In the genomic region with DNA sequence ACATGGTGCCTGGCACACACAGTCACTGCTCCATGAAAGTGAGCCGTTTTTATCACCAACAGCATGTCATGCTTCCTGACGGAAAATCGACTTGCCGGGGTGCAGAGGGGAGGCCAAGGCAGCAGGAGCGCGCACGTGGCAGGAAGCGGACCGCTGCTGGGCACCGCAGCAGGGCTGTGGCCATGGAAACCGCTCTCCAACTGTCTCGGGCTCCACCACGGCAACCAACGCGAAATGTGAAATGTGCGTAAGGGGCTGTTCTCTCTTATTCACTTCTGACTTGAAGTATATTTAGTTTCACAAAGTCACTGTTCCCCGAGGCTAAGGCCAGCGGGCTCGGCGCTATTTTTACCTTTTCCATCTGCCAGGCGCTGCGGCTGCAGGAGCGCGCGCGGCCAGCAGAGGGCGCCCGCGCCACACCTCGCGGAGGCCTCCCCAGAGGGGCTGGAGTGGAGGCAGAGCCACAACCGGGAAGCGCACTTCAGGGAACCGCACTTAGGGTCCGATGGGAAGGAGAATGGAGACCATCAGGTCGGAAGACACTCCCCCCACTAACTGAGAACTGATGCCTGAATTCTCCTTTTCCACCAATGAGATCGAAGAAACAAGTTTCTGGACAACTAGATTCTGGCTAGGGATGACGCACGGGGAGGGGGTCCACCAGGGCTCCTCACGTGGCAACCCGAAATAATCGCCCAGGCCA, we compare ENCODE assay signal across 9 cellular contexts. TPM values are rescaled to one million over a fixed set of nuclear protein-coding genes. Genes with fewer than 3 reads are reported as not detected.
A peak's percentile ranks its signal among the peaks of the same experiment; 100 is the strongest.
DNase-seq lines count a peak whose midpoint lies in the region; TF ChIP-seq lines count a peak whose summit lies in the region.
"Had no signal": no experiment of that assay in that cellular context is flagged by ENCODE, and none has a peak within 500 bp of the region (broad histone marks: within the 10 kb centered on the region; RNA-seq: fewer than 3 reads in every experiment).

No MANE protein-coding gene starts in this region.

- H3K9me3 Mint-ChIP-seq in nephron progenitor cell, result no peaks in the 10 kb centered on the region

- no peak overlapping the region for H3K27ac ChIP-seq in testis

- H3K36me3 ChIP-seq in testis (ENCODE audit: low read depth, missing control alignments), result no peaks in the 10 kb centered on the region
- peaks cover 86% of the 10 kb centered on the region for H3K36me3 ChIP-seq in MG63

- H3K4me1 ChIP-seq in testis, result no peaks in the 10 kb centered on the region

- intact Hi-C loops in testis (cut with DNase I; ENCODE audit: low total_unique reads), result no loop called here

- TF ChIP-seq POLR2A in testis (IDR thresholded peaks at IDR 0.05), result no peak

- H3K4me1 Mint-ChIP-seq in nephron progenitor cell, result peaks cover 18% of the 10 kb centered on the region

- H3K27me3 Mint-ChIP-seq in nephron progenitor cell (ENCODE audit: low read depth, poor library complexity), result no peaks in the 10 kb centered on the region

- H3K9me3 ChIP-seq in testis, result no peaks in the 10 kb centered on the region
- H3K9me3 ChIP-seq in MG63, result no peaks in the 10 kb centered on the region

- H3K27me3 ChIP-seq in testis, result no peaks in the 10 kb centered on the region
- no peaks in the 10 kb centered on the region for H3K27me3 ChIP-seq in MG63

- WGBS in testis, 2 donors, result 33 to 50% methylated on average over 30 to 42 of the region's 42 CpGs

- TF ChIP-seq CTCF in GM12873 (IDR thresholded peaks at IDR 0.05; ENCODE audit: insufficient read depth, low read depth, low read length, missing control alignments) (peak; percentile 98), nephron progenitor cell (IDR thresholded peaks at IDR 0.05) (peak; percentile 99), testis (IDR thresholded peaks at IDR 0.05) (peak; percentile 93 to 99 (median 96))

- H3K4me3 Mint-ChIP-seq in nephron progenitor cell, result no peak overlapping the region

- no peak overlapping the region for H3K4me3 ChIP-seq in testis
- H3K4me3 ChIP-seq in MG63, result no peak overlapping the region

- peaks cover 100% of the 10 kb centered on the region for H3K36me3 Mint-ChIP-seq in nephron progenitor cell (ENCODE audit: low read depth)

- H3K27ac Mint-ChIP-seq in nephron progenitor cell, result peak overlapping the region; percentile 19

- DNase-seq in NCI-H510A treated with DMSO at 0.1 percent for 48 hours (lab: John Stamatoyannopoulos, UW) (peak; percentile 39), activated T-helper 1 cell treated with Interleukin-2 at 50 U/mL for 16 hours (ENCODE audit: low read depth) (peak; percentile 56), fibroblast of peridontal ligament (ENCODE audit: extremely low read depth) (peak; percentile 26), nephron progenitor cell (peak; percentile 84), testis (peak; percentile 75), MG63 (no peak), NCI-H1436 treated with DMSO at 0.1 percent for 48 hours (lab: John Stamatoyannopoulos, UW) (no peak)

RNA-seq across cellular contexts. Expression of a gene that starts 19.7 kb away (rescaled TPM):
- 10 to 100 TPM; 55.0 to 60.2 TPM for total RNA-seq in testis
- polyA plus RNA-seq in testis (ENCODE audit: insufficient read depth, low read depth, low replicate concordance), result 42.2 TPM
- 99.2 and 108 TPM in 2 replicates for total RNA-seq in MG63 (2014; rRNA removed; shearing (Covaris generic); ENCODE audit: low replicate concordance)

RNA-seq across cellular contexts. Expression of a gene that starts 47.8 kb away (rescaled TPM):
- not detected for total RNA-seq in testis
- polyA plus RNA-seq in testis (ENCODE audit: insufficient read depth, low read depth, low replicate concordance), result 0.25 TPM
- not detected in 2 replicates for total RNA-seq in MG63 (2014; rRNA removed; shearing (Covaris generic); ENCODE audit: low replicate concordance)
- total RNA-seq: dermis microvascular lymphatic vessel endothelial cell had no signal

Comparison
In these comparisons a context has a peak if more than half of its experiments do, and no peak if none do; other contexts are left out.
1. DNase-seq: peak in NCI-H510A treated with DMSO at 0.1 percent for 48 hours (single experiment), activated T-helper 1 cell treated with Interleukin-2 at 50 U/mL for 16 hours (single experiment), fibroblast of peridontal ligament (single experiment), nephron progenitor cell (single experiment) and testis (single experiment); none in MG63 (single experiment) and NCI-H1436 treated with DMSO at 0.1 percent for 48 hours (single experiment).
2. Peak in every context shown above with its lines, with median percentiles within 50 percentile points of each other: CTCF ChIP-seq.